In the genomic region with DNA sequence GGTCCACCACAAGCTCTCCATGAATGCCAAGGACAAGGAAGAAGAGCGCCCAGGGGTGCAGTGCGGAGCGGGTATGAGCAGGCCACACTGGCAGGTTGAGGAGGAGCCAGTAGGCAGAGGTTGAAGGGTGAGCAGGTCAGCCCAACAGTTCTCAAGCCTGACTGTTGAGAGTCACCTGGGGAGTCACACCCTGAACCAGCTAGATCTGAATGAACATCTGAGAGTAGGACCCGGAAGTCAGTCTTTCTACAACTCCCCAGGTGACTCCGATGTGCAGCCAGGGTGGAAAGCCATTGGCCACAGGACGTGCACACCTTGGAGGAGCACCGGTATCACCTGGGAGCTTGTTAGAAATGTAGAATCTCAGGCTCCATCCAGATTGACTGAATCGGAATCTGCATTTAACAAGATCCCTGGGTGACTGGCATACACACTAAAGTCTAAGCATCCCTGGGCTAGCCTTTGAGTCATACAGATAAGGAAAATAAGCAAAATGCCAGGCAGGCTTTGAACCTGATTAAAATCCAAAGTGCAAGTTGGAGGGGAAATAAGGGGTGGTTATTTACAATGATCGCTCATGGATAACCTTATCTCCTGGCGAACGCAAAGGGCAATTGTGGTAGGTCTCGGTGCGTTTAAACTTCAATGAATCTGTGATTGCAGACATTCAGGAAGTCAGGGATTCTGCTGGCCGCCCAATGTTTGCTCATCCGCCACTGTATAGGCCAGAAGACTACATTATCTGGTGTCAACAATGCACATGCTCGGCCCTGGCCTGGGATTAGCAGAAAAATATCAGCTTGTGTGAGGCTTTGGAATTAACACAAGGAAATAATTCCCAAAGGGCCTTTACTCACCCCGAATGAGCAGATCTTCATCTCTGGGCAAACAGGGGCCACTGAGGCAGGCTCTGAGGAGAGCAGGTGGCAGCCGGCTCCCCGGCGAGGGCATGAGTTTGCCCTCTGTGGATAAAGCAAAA, we compare ENCODE assay signal across 31 cellular contexts. TPM values are rescaled to one million over a fixed set of nuclear protein-coding genes. Genes with fewer than 3 reads are reported as not detected.
"Had no signal": no experiment of that assay in that cellular context is flagged by ENCODE, and none has a peak within 500 bp of the region (broad histone marks: within the 10 kb centered on the region; RNA-seq: fewer than 3 reads in every experiment).

No MANE protein-coding gene starts in this region.

- H3K27ac Mint-ChIP-seq: activated B cell treated with CpG ODN at 0.5 μM for 24 hours; activated CD8-positive, alpha-beta T cell treated with anti-CD3 and anti-CD28 coated beads for 36 hours; activated T-helper 17 cell treated with anti-CD3 and anti-CD28 coated beads, Interleukin-2, amount 50 U/mL, for 72 hours; naive thymus-derived CD4-positive, alpha-beta T cell; T-helper 17 cell had no signal

- DNase-seq: activated B cell treated with CpG ODN at 0.5 μM for 24 hours; activated CD4-positive, alpha-beta T cell treated with anti-CD3 and anti-CD28 coated beads, Interleukin-2, amount 50 U/mL, for 1 hour; activated CD8-positive, alpha-beta T cell treated with anti-CD3 and anti-CD28 coated beads for 36 hours; activated gamma-delta T cell treated with Interleukin-2 at 50 U/mL for 16 hours; activated naive CD4-positive, alpha-beta T cell treated with anti-CD3 and anti-CD28 coated beads, Interleukin-2, amount 50 U/mL, for 16 hours; activated T-cell treated with anti-CD3 and anti-CD28 coated beads, Interleukin-2, amount 50 U/mL, for 4 hours; amniotic stem cell; brain microvascular endothelial cell; cortex of kidney; foreskin keratinocyte; heart left ventricle; kidney glomerular epithelial cell; left lung; naive thymus-derived CD4-positive, alpha-beta T cell; posterior cingulate gyrus; right cardiac atrium; spleen; stimulated activated naive CD4-positive, alpha-beta T cell treated with Interleukin-2 at 50 U/mL for 16 hours; T-helper 17 cell; T1000; testis; transverse colon had no signal

- H3K27ac ChIP-seq: brain microvascular endothelial cell, esophagus muscularis mucosa, foreskin keratinocyte, heart left ventricle, left lung, spleen, testis, transverse colon had no signal

- H3K4me3 Mint-ChIP-seq: activated B cell treated with CpG ODN at 0.5 μM for 24 hours; activated CD8-positive, alpha-beta T cell treated with anti-CD3 and anti-CD28 coated beads for 36 hours; activated T-cell treated with anti-CD3 and anti-CD28 coated beads, Interleukin-2, amount 50 U/mL, for 4 hours; activated T-helper 17 cell treated with anti-CD3 and anti-CD28 coated beads, Interleukin-2, amount 50 U/mL, for 72 hours; naive thymus-derived CD4-positive, alpha-beta T cell; T-helper 17 cell had no signal

- H3K4me3 ChIP-seq: esophagus muscularis mucosa, heart left ventricle, left lung, lung, spleen, testis, transverse colon had no signal

- H3K27me3 Mint-ChIP-seq: activated CD8-positive, alpha-beta T cell treated with anti-CD3 and anti-CD28 coated beads for 36 hours had no signal

- H3K36me3 ChIP-seq: brain microvascular endothelial cell, esophagus muscularis mucosa, heart left ventricle, left lung, spleen, transverse colon had no signal

- H3K36me3 Mint-ChIP-seq: naive thymus-derived CD4-positive, alpha-beta T cell had no signal

- H3K9me3 ChIP-seq: esophagus muscularis mucosa, heart left ventricle, left lung, spleen, testis, transverse colon had no signal

- FAIRE-seq: astrocyte had no signal

- H3K9me3 Mint-ChIP-seq: activated B cell treated with CpG ODN at 0.5 μM for 24 hours; activated CD8-positive, alpha-beta T cell treated with anti-CD3 and anti-CD28 coated beads for 36 hours; activated T-cell treated with anti-CD3 and anti-CD28 coated beads, Interleukin-2, amount 50 U/mL, for 4 hours; activated T-helper 17 cell treated with anti-CD3 and anti-CD28 coated beads, Interleukin-2, amount 50 U/mL, for 72 hours had no signal

- H3K4me1 Mint-ChIP-seq: activated B cell treated with CpG ODN at 0.5 μM for 24 hours; activated T-helper 17 cell treated with anti-CD3 and anti-CD28 coated beads, Interleukin-2, amount 50 U/mL, for 72 hours; naive thymus-derived CD4-positive, alpha-beta T cell; T-helper 17 cell had no signal

- H3K27me3 ChIP-seq: brain microvascular endothelial cell, esophagus muscularis mucosa, left lung, testis, transverse colon had no signal

- H3K4me1 ChIP-seq: esophagus muscularis mucosa, foreskin keratinocyte, heart left ventricle, left lung, spleen, testis, transverse colon had no signal

RNA-seq across cellular contexts. Expression of a gene that starts 11.7 kb away (rescaled TPM):
- total RNA-seq: activated B cell treated with CpG ODN at 0.5 μM for 24 hours; activated CD8-positive, alpha-beta T cell treated with anti-CD3 and anti-CD28 coated beads for 36 hours; activated T-cell treated with anti-CD3 and anti-CD28 coated beads, Interleukin-2, amount 50 U/mL, for 4 hours; activated T-helper 17 cell treated with anti-CD3 and anti-CD28 coated beads, Interleukin-2, amount 50 U/mL, for 72 hours; astrocyte; cardiac septum; cerebellum; esophagus muscularis mucosa; foreskin keratinocyte; heart left ventricle; left lung; lung; naive thymus-derived CD4-positive, alpha-beta T cell; omental fat pad; right cardiac atrium; spleen; T-helper 17 cell; transverse colon; urinary bladder had no signal
- polyA plus RNA-seq: foreskin keratinocyte; heart left ventricle; naive thymus-derived CD4-positive, alpha-beta T cell; neural cell; right cardiac atrium; urinary bladder had no signal
